In genomic region chr2:74481432-74481831, GRCh38 we compare ENCODE assay signal across 7 cellular contexts. TPM values are rescaled to one million over a fixed set of nuclear protein-coding genes. Genes with fewer than 3 reads are reported as not detected.
A peak's percentile ranks its signal among the peaks of the same experiment; 100 is the strongest.
DNase-seq lines count a peak whose midpoint lies in the region; ATAC-seq and TF ChIP-seq lines count a peak whose summit lies in the region.

No MANE protein-coding gene starts in this region.

- RAD21 ChIA-PET in HCT116 (lab: Charles Lee; ENCODE audit: low non-redundant PET in 1 of 2, low total read pairs in 2 of 2, uncharacterized antibody in 2 of 2, unreplicated experiment in 2 of 2), result no interaction called here

- no peak overlapping the region for H2AFZ ChIP-seq in HCT116 (ENCODE audit: low read depth, low read length, poor library complexity, severe bottlenecking)

- peak overlapping the region; percentile 66 for H3K4me2 ChIP-seq in HCT116 (ENCODE audit: low read length)

- H3K9ac ChIP-seq in HCT116 (ENCODE audit: low read length), result peak overlapping the region; percentile 86

- H3K4me3 Mint-ChIP-seq in activated CD4-positive, alpha-beta memory T cell treated with anti-CD3 and anti-CD28 coated beads for 36 hours, result peak overlapping the region; percentile 100
- peak overlapping the region; percentile 90 for H3K4me3 Mint-ChIP-seq in stimulated activated effector memory CD8-positive, alpha-beta T cell treated with anti-CD3 and anti-CD28 coated beads, Interleukin-12 subunit alpha, Interleukin-12 subunit beta, amount 100 ng/mL, for 72 hours

- no peak for TF ChIP-seq POLR2A in HCT116 (IDR thresholded peaks at IDR 0.05; ENCODE audit: borderline replicate concordance, extremely low read depth, insufficient read depth, insufficient read length)

- DNase-seq in HCT116 (ENCODE audit: low read depth, low spot score) (no peak), NCI-H146 treated with DMSO at 0.1 percent for 48 hours (lab: John Stamatoyannopoulos, UW; ENCODE audit: unreplicated experiment) (no peak), NCI-H1436 (lab: John Stamatoyannopoulos, UW) (no peak), NCI-H187 treated with DMSO at 0.1 percent for 48 hours (lab: John Stamatoyannopoulos, UW) (no peak)
- no peak for DNase-seq in activated CD4-positive, alpha-beta memory T cell treated with anti-CD3 and anti-CD28 coated beads for 36 hours
- DNase-seq in stimulated activated effector memory CD8-positive, alpha-beta T cell treated with anti-CD3 and anti-CD28 coated beads, Interleukin-12 subunit alpha, Interleukin-12 subunit beta, amount 100 ng/mL, for 72 hours (ENCODE audit: low spot score in 2 of 2), result no peak

- peaks cover 11 to 13% of the 10 kb centered on the region in 2 experiments; a peak in 3 of 4 replicates for H3K36me3 ChIP-seq in HCT116 (ENCODE audit: control insufficient read depth in 1 of 2, insufficient read depth in 2 of 2, low read length in 2 of 2)

- peak overlapping the region; percentile 61 to 95 for H3K4me3 ChIP-seq in HCT116 (replicated peaks in 1 of 2; ENCODE audit: low read depth in 1 of 2, low read length in 2 of 2)
- H3K4me3 ChIP-seq in iPS-11a (ENCODE audit: low read depth, low read length), result peak overlapping the region; percentile 97

- intact Hi-C loops in HCT116 (cut with micrococcal nuclease), result no loop called here
- intact Hi-C loops in activated CD4-positive, alpha-beta memory T cell treated with anti-CD3 and anti-CD28 coated beads for 36 hours (cut with micrococcal nuclease), result no loop called here

- peaks cover 24% of the 10 kb centered on the region for H3K36me3 Mint-ChIP-seq in activated CD4-positive, alpha-beta memory T cell treated with anti-CD3 and anti-CD28 coated beads for 36 hours
- H3K36me3 Mint-ChIP-seq in stimulated activated effector memory CD8-positive, alpha-beta T cell treated with anti-CD3 and anti-CD28 coated beads, Interleukin-12 subunit alpha, Interleukin-12 subunit beta, amount 100 ng/mL, for 72 hours, result peaks cover 70% of the 10 kb centered on the region

- H3K27me3 Mint-ChIP-seq in activated CD4-positive, alpha-beta memory T cell treated with anti-CD3 and anti-CD28 coated beads for 36 hours, result no peaks in the 10 kb centered on the region

- no TSS peak for BruUV-seq in HCT116 (replicated peaks; lab: Mats Ljungman, UMichigan)

- H3K9me3 ChIP-seq in HCT116 (ENCODE audit: control insufficient read depth in 1 of 2, insufficient read depth in 1 of 2, low read depth in 1 of 2, low read length in 2 of 2), result no peaks in the 10 kb centered on the region

- H3K79me2 ChIP-seq in HCT116 (ENCODE audit: insufficient read depth, low read length), result peaks cover 31% of the 10 kb centered on the region

- no peaks in the 10 kb centered on the region for H4K20me1 ChIP-seq in HCT116 (ENCODE audit: insufficient read depth)

- H3K27ac Mint-ChIP-seq in activated CD4-positive, alpha-beta memory T cell treated with anti-CD3 and anti-CD28 coated beads for 36 hours, result no peak overlapping the region
- peak overlapping the region; percentile 95 for H3K27ac Mint-ChIP-seq in stimulated activated effector memory CD8-positive, alpha-beta T cell treated with anti-CD3 and anti-CD28 coated beads, Interleukin-12 subunit alpha, Interleukin-12 subunit beta, amount 100 ng/mL, for 72 hours

- CTCF ChIA-PET in HCT116 (lab: Charles Lee), result no interaction called here
- CTCF ChIA-PET in activated CD4-positive, alpha-beta memory T cell treated with anti-CD3 and anti-CD28 coated beads for 36 hours (lab: Charles Lee), result interaction anchor here (0.6 to 8.8 kb wide), 11 partner anchors 8 to 270 kb away, joined by 3 to 145 read pairs (median 7); partner anchors contain the start of genes AUP1, HTRA2, INO80B and MRPL53

- H3K9me3 Mint-ChIP-seq in activated CD4-positive, alpha-beta memory T cell treated with anti-CD3 and anti-CD28 coated beads for 36 hours, result no peaks in the 10 kb centered on the region
- H3K9me3 Mint-ChIP-seq in stimulated activated effector memory CD8-positive, alpha-beta T cell treated with anti-CD3 and anti-CD28 coated beads, Interleukin-12 subunit alpha, Interleukin-12 subunit beta, amount 100 ng/mL, for 72 hours, result no peaks in the 10 kb centered on the region

- POLR2A ChIA-PET in HCT116 (lab: Charles Lee), result interaction anchor here (1.4 to 3.5 kb wide), 2 partner anchors 9 to 26 kb away, joined by 3 to 25 read pairs; partner anchors contain the start of genes INO80B and MRPL53
- POLR2A ChIA-PET in activated CD4-positive, alpha-beta memory T cell treated with anti-CD3 and anti-CD28 coated beads for 36 hours (lab: Charles Lee), result interaction anchor here (0.5 to 3.6 kb wide), 11 partner anchors 9 to 104 kb away, joined by 3 to 31 read pairs (median 3); partner anchors contain the start of genes AUP1, HTRA2, INO80B and MRPL53

- no peak for TF ChIP-seq RAD21 in HCT116 (IDR thresholded peaks at IDR 0.05; ENCODE audit: low read depth)

- peaks cover 35% of the 10 kb centered on the region for H3K4me1 Mint-ChIP-seq in activated CD4-positive, alpha-beta memory T cell treated with anti-CD3 and anti-CD28 coated beads for 36 hours (ENCODE audit: low read depth)
- peaks cover 33% of the 10 kb centered on the region for H3K4me1 Mint-ChIP-seq in stimulated activated effector memory CD8-positive, alpha-beta T cell treated with anti-CD3 and anti-CD28 coated beads, Interleukin-12 subunit alpha, Interleukin-12 subunit beta, amount 100 ng/mL, for 72 hours

- TF ChIP-seq CTCF in HCT116 (IDR thresholded peaks at IDR 0.05 in 2 of 3, conservative IDR thresholded peaks at IDR 0.05 in 1 of 3; ENCODE audit: borderline replicate concordance in 1 of 3, insufficient read depth in 1 of 3, low read depth in 2 of 3, low read length in 2 of 3), result no peak

- H3K9me2 ChIP-seq in HCT116 (ENCODE audit: insufficient read depth), result no peaks in the 10 kb centered on the region

- peak overlapping the region; percentile 90 for H3K27ac ChIP-seq in HCT116 (ENCODE audit: low read depth, low read length)

- no peak for ATAC-seq in HCT116
- ATAC-seq in stimulated activated effector memory CD8-positive, alpha-beta T cell treated with anti-CD3 and anti-CD28 coated beads, Interleukin-12 subunit alpha, Interleukin-12 subunit beta, amount 100 ng/mL, for 72 hours, result no peak

- peaks cover 12 to 17% of the 10 kb centered on the region in 2 experiments for H3K4me1 ChIP-seq in HCT116 (ENCODE audit: control insufficient read depth in 1 of 2, insufficient read depth in 2 of 2, low read length in 2 of 2)

- H3K27me3 ChIP-seq in HCT116 (ENCODE audit: insufficient read depth, low read length), result no peaks in the 10 kb centered on the region

TF ChIP-seq in HCT116, 20 proteins besides CTCF, POLR2A, EP300 and RAD21:
- TF ChIP-seq JUND (IDR thresholded peaks at IDR 0.05) (no peak), EGR1 (IDR thresholded peaks at IDR 0.05; ENCODE audit: low read depth) (no peak), ZNF274 (IDR thresholded peaks at IDR 0.05; ENCODE audit: low read depth, low read length) (no peak), SP1 (IDR thresholded peaks at IDR 0.05; ENCODE audit: low read depth) (no peak), ZFX (IDR thresholded peaks at IDR 0.05) (no peak), EZH2 (IDR thresholded peaks at IDR 0.05) (no peak)

RNA-seq across cellular contexts. Expression of gene CCDC142, which starts 1.4 kb away (rescaled TPM):
- total RNA-seq in HCT116 (2021; ENCODE audit: unreplicated experiment), result 15.0 TPM
- 3.4 and 5.2 TPM in 2 replicates for polyA plus RNA-seq in HCT116 (2012)
- 10 to 100 TPM; 10.1 to 10.8 TPM for total RNA-seq in activated CD4-positive, alpha-beta memory T cell treated with anti-CD3 and anti-CD28 coated beads for 36 hours

RNA-seq across cellular contexts. Expression of gene TTC31, which starts 1.4 kb away (rescaled TPM):
- total RNA-seq in HCT116 (2021; ENCODE audit: unreplicated experiment), result 26.4 TPM
- polyA plus RNA-seq in HCT116 (2012), result 15.1 and 20.2 TPM in 2 replicates
- total RNA-seq in activated CD4-positive, alpha-beta memory T cell treated with anti-CD3 and anti-CD28 coated beads for 36 hours, result 10 to 100 TPM; 27.3 to 29.1 TPM

RNA-seq across cellular contexts. Expression of gene MRPL53, which starts 9.0 kb away (rescaled TPM):
- total RNA-seq in HCT116 (2021; ENCODE audit: unreplicated experiment), result 65.4 TPM
- polyA plus RNA-seq in HCT116 (2012), result 64.3 and 68.7 TPM in 2 replicates
- 100 to 1,000 TPM; 117 to 121 TPM for total RNA-seq in activated CD4-positive, alpha-beta memory T cell treated with anti-CD3 and anti-CD28 coated beads for 36 hours

RNA-seq across cellular contexts. Expression of gene MOGS, which starts 16.2 kb away (rescaled TPM):
- total RNA-seq in HCT116 (2021; ENCODE audit: unreplicated experiment), result 72.9 TPM
- 48.2 and 49.8 TPM in 2 replicates for polyA plus RNA-seq in HCT116 (2012)
- total RNA-seq in activated CD4-positive, alpha-beta memory T cell treated with anti-CD3 and anti-CD28 coated beads for 36 hours, result 10 to 100 TPM; 56.5 to 58.2 TPM

RNA-seq across cellular contexts. Expression of gene LBX2, which starts 18.0 kb away (rescaled TPM):
- 10.1 TPM for total RNA-seq in HCT116 (2021; ENCODE audit: unreplicated experiment)
- polyA plus RNA-seq in HCT116 (2012), result 5.8 and 6.9 TPM in 2 replicates
- under 1 TPM; 0.52 to 0.63 TPM for total RNA-seq in activated CD4-positive, alpha-beta memory T cell treated with anti-CD3 and anti-CD28 coated beads for 36 hours
